ENCODE assay signal across 12 cellular contexts in the genomic region with DNA sequence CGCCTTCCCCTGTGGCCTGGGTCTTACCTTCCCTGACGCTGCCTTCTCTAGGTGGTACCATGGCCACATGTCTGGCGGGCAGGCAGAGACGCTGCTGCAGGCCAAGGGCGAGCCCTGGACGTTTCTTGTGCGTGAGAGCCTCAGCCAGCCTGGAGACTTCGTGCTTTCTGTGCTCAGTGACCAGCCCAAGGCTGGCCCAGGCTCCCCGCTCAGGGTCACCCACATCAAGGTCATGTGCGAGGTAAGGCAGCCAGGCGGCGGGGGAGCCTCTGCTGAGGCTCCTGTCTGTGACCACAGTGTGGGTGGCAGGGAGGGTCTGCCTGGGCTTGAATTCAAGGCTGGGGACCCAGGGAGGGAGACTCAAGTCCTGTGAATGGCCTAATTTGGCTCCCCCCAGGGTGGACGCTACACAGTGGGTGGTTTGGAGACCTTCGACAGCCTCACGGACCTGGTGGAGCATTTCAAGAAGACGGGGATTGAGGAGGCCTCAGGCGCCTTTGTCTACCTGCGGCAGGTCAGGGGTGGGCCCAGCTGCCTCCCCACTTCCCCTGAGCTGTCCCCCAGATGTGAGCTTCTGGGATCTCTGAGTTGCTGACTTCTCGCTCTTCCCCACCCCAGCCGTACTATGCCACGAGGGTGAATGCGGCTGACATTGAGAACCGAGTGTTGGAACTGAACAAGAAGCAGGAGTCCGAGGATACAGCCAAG. TPM values are rescaled to one million over a fixed set of nuclear protein-coding genes. Genes with fewer than 3 reads are reported as not detected.
DNase-seq lines count a peak whose midpoint lies in the region; ATAC-seq and TF ChIP-seq lines count a peak whose summit lies in the region.
"Had no signal": no experiment of that assay in that cellular context is flagged by ENCODE, and none has a peak within 500 bp of the region (broad histone marks: within the 10 kb centered on the region; RNA-seq: fewer than 3 reads in every experiment).

No MANE protein-coding gene starts in this region.

- no peaks in the 10 kb centered on the region for H3K27me3 ChIP-seq in A673 (replicated peaks; ENCODE audit: insufficient read depth, low read depth, low read length, poor library complexity)
- H3K27me3 ChIP-seq in uterus, result no peaks in the 10 kb centered on the region
- no peaks in the 10 kb centered on the region for H3K27me3 ChIP-seq in PC-9 (ENCODE audit: insufficient read depth, low read depth)

- BruUV-seq in A673 (replicated peaks; lab: Mats Ljungman, UMichigan), result no TSS peak
- BruUV-seq in PC-9 (replicated peaks; lab: Mats Ljungman, UMichigan), result no TSS peak

- H3K36me3 ChIP-seq in A673 (ENCODE audit: insufficient read depth, low read length, poor library complexity, severe bottlenecking) (no peaks in the 10 kb centered on the region), uterus (no peaks in the 10 kb centered on the region), PC-9 (ENCODE audit: low read depth) (no peaks in the 10 kb centered on the region)

- H3K27me3 Mint-ChIP-seq in activated T-cell treated with anti-CD3 and anti-CD28 coated beads, Interleukin-2, amount 50 U/mL, for 4 hours (ENCODE audit: low read depth), result no peaks in the 10 kb centered on the region
- no peaks in the 10 kb centered on the region for H3K27me3 Mint-ChIP-seq in naive thymus-derived CD8-positive, alpha-beta T cell

- H4K20me1 ChIP-seq in PC-9 (ENCODE audit: insufficient read depth), result no peaks in the 10 kb centered on the region

- H3K4me1 ChIP-seq in A673 (ENCODE audit: insufficient read depth, low read length, poor library complexity, severe bottlenecking) (peaks cover 13% of the 10 kb centered on the region), uterus (no peaks in the 10 kb centered on the region), PC-9 (replicated peaks; ENCODE audit: insufficient read depth) (peaks cover 2% of the 10 kb centered on the region)

- H3K27ac Mint-ChIP-seq in naive thymus-derived CD8-positive, alpha-beta T cell, result peak overlapping the region; percentile 93 to 99 (median 98)

- peaks cover 71% of the 10 kb centered on the region for H3K4me1 Mint-ChIP-seq in activated T-cell treated with anti-CD3 and anti-CD28 coated beads, Interleukin-2, amount 50 U/mL, for 4 hours (ENCODE audit: low read depth)
- peaks cover 51 to 93% (median 80%) of the 10 kb centered on the region in 4 donors for H3K4me1 Mint-ChIP-seq in naive thymus-derived CD8-positive, alpha-beta T cell

- CTCF ChIA-PET in A673 (lab: Charles Lee) (no interaction called here), PC-9 (lab: Charles Lee) (no interaction called here)

- no peak for TF ChIP-seq POLR2A in uterus (IDR thresholded peaks at IDR 0.05)

- no peaks in the 10 kb centered on the region for H3K9me3 Mint-ChIP-seq in activated T-cell treated with anti-CD3 and anti-CD28 coated beads, Interleukin-2, amount 50 U/mL, for 4 hours
- no peaks in the 10 kb centered on the region for H3K9me3 Mint-ChIP-seq in naive thymus-derived CD8-positive, alpha-beta T cell

- intact Hi-C loops in A673 (cut with micrococcal nuclease; ENCODE audit: unreplicated experiment), result no loop called here
- intact Hi-C loops in uterus (cut with DNase I; ENCODE audit: low total_unique reads), result no loop called here
- intact Hi-C loops in PC-9 (cut with micrococcal nuclease; ENCODE audit: unreplicated experiment), result no loop called here
- intact Hi-C loops in head of caudate nucleus (cut with DNase I), result no loop called here

- DNase-seq in A673 (ENCODE audit: low spot score), result no peak
- peak; percentile 50 for DNase-seq in GM12865 (ENCODE audit: low read depth)
- no peak for DNase-seq in activated T-cell treated with anti-CD3 and anti-CD28 coated beads, Interleukin-2, amount 50 U/mL, for 4 hours
- peak in 1 of 10 donors; percentile 63 for DNase-seq in naive thymus-derived CD8-positive, alpha-beta T cell
- no peak for DNase-seq in uterus
- no peak for DNase-seq in PC-9
- no peak for DNase-seq in head of caudate nucleus
- DNase-seq: NCI-H510A; stimulated activated CD4-positive, alpha-beta T cell treated with anti-CD3 and anti-CD28 coated beads, Interleukin-15, amount 100 ng/mL, for 24 hours had no signal

- peak overlapping the region; percentile 95 for H3K4me3 Mint-ChIP-seq in activated T-cell treated with anti-CD3 and anti-CD28 coated beads, Interleukin-2, amount 50 U/mL, for 4 hours
- peak overlapping the region; percentile 98 to 100 (median 98) for H3K4me3 Mint-ChIP-seq in naive thymus-derived CD8-positive, alpha-beta T cell

- no peak overlapping the region for H2AFZ ChIP-seq in PC-9

- H3F3A ChIP-seq in PC-9 (ENCODE audit: insufficient read depth, low read depth), result no peaks in the 10 kb centered on the region

- H3K79me2 ChIP-seq in PC-9 (ENCODE audit: low read depth), result no peaks in the 10 kb centered on the region

- no peaks in the 10 kb centered on the region for H3K9me3 ChIP-seq in A673 (ENCODE audit: low read depth, low read length, poor library complexity, severe bottlenecking)
- no peaks in the 10 kb centered on the region for H3K9me3 ChIP-seq in uterus
- H3K9me3 ChIP-seq in PC-9 (ENCODE audit: insufficient read depth, low read depth), result no peaks in the 10 kb centered on the region

- no peak overlapping the region for H3K4me3 ChIP-seq in A673 (ENCODE audit: low read depth, low read length, poor library complexity, severe bottlenecking)
- peak overlapping the region; percentile 76 for H3K4me3 ChIP-seq in GM12865 (ENCODE audit: low read depth, low read length)
- H3K4me3 ChIP-seq in uterus, result no peak overlapping the region
- H3K4me3 ChIP-seq in PC-9, result no peak overlapping the region

- no peak for ATAC-seq in activated T-cell treated with anti-CD3 and anti-CD28 coated beads, Interleukin-2, amount 50 U/mL, for 4 hours
- no peak for ATAC-seq in naive thymus-derived CD8-positive, alpha-beta T cell
- ATAC-seq in HG02852 (IDR thresholded peaks at IDR 0.05; ENCODE audit: unreplicated experiment), result no peak

- H3K4me2 ChIP-seq in PC-9, result no peak overlapping the region

- H3K9me2 ChIP-seq in PC-9 (ENCODE audit: insufficient read depth), result no peaks in the 10 kb centered on the region

- POLR2A ChIA-PET in A673 (lab: Charles Lee; ENCODE audit: low non-redundant PET) (interaction anchor here (0.9 kb wide), 1 partner anchor 11 kb away, joined by 4 read pairs; the partner anchor contains the start of gene C12orf57), PC-9 (lab: Charles Lee; ENCODE audit: unreplicated experiment) (no interaction called here)
- POLR2A ChIA-PET in naive thymus-derived CD8-positive, alpha-beta T cell (lab: Charles Lee), result interaction anchor here (1.0 to 13.5 kb wide), 8 partner anchors 9 to 342 kb away, joined by 3 to 1315 read pairs (median 4); partner anchors contain the start of genes C12orf57, ENO2, PTPN6 and RNU7-1

- TF ChIP-seq CTCF in A673 (conservative IDR thresholded peaks at IDR 0.05; ENCODE audit: low read depth, low read length) (no peak), GM12865 (IDR thresholded peaks at IDR 0.05; ENCODE audit: insufficient read depth, low read depth, low read length, missing control alignments) (no peak), uterus (IDR thresholded peaks at IDR 0.05) (no peak), PC-9 (conservative IDR thresholded peaks at IDR 0.05) (no peak)

- peaks cover 54% of the 10 kb centered on the region for H3K36me3 Mint-ChIP-seq in activated T-cell treated with anti-CD3 and anti-CD28 coated beads, Interleukin-2, amount 50 U/mL, for 4 hours (ENCODE audit: insufficient read depth)
- H3K36me3 Mint-ChIP-seq in naive thymus-derived CD8-positive, alpha-beta T cell, result peaks cover 9 to 69% (median 37%) of the 10 kb centered on the region in 3 donors

- H3K27ac ChIP-seq in A673 (ENCODE audit: low read depth, low read length, poor library complexity, severe bottlenecking) (peak overlapping the region; percentile 82), uterus (no peak overlapping the region), PC-9 (no peak overlapping the region)

RNA-seq across cellular contexts. Expression of gene PTPN6, which starts 3.8 kb away (rescaled TPM):
- total RNA-seq in A673 (2021) (2.3 and 3.3 TPM in 2 replicates), uterus (10 to 100 TPM in 2 of 4 donors, under 1 TPM in 2; 0.59 to 19.8 (median 5.9) TPM), PC-9 (2021) (84.1 and 92.7 TPM in 2 replicates)
- 100 to 1,000 TPM; 309 to 404 (median 401) TPM for total RNA-seq in activated T-cell treated with anti-CD3 and anti-CD28 coated beads, Interleukin-2, amount 50 U/mL, for 4 hours
- total RNA-seq in naive thymus-derived CD8-positive, alpha-beta T cell, result 100 to 1,000 TPM; 235 to 247 TPM
- polyA plus RNA-seq in naive thymus-derived CD8-positive, alpha-beta T cell, result 100 to 1,000 TPM; 182 to 425 (median 260) TPM
- polyA plus RNA-seq: neural cell had no signal

RNA-seq across cellular contexts. Expression of gene C12orf57, which starts 11.1 kb away (rescaled TPM):
- total RNA-seq in A673 (2021) (226 and 260 TPM in 2 replicates), uterus (1,000 to 10,000 TPM in 2 of 4 donors, 100 to 1,000 TPM in 2; 259 to 2,496 (median 1,289) TPM), PC-9 (2021) (198 and 218 TPM in 2 replicates)
- total RNA-seq in activated T-cell treated with anti-CD3 and anti-CD28 coated beads, Interleukin-2, amount 50 U/mL, for 4 hours, result 100 to 1,000 TPM; 180 to 190 (median 184) TPM
- total RNA-seq in naive thymus-derived CD8-positive, alpha-beta T cell, result 100 to 1,000 TPM; 518 to 519 TPM
- polyA plus RNA-seq in naive thymus-derived CD8-positive, alpha-beta T cell, result 100 to 1,000 TPM; 329 to 399 (median 366) TPM

RNA-seq across cellular contexts. Expression of gene RNU7-1, which starts 11.3 kb away (rescaled TPM):
- total RNA-seq in A673 (2021), result not detected in 2 replicates
- not detected for total RNA-seq in activated T-cell treated with anti-CD3 and anti-CD28 coated beads, Interleukin-2, amount 50 U/mL, for 4 hours
- total RNA-seq in naive thymus-derived CD8-positive, alpha-beta T cell, result not detected
- not detected for polyA plus RNA-seq in naive thymus-derived CD8-positive, alpha-beta T cell
- total RNA-seq in uterus, result not detected
- not detected in 2 replicates for total RNA-seq in PC-9 (2021)
- polyA plus RNA-seq: BJ, neural cell had no signal

RNA-seq across cellular contexts. Expression of gene PHB2, which starts 15.6 kb away (rescaled TPM):
- total RNA-seq in A673 (2021) (340 and 351 TPM in 2 replicates), uterus (100 to 1,000 TPM; 129 to 167 (median 145) TPM), PC-9 (2021) (384 and 386 TPM in 2 replicates)
- total RNA-seq in activated T-cell treated with anti-CD3 and anti-CD28 coated beads, Interleukin-2, amount 50 U/mL, for 4 hours, result 100 to 1,000 TPM; 619 to 718 (median 635) TPM
- total RNA-seq in naive thymus-derived CD8-positive, alpha-beta T cell, result 100 to 1,000 TPM; 159 to 173 TPM
- 100 to 1,000 TPM in 2 of 3 donors, 10 to 100 TPM in 1; 97.0 to 115 (median 108) TPM for polyA plus RNA-seq in naive thymus-derived CD8-positive, alpha-beta T cell

RNA-seq across cellular contexts. Expression of gene EMG1, which starts 15.8 kb away (rescaled TPM):
- total RNA-seq in A673 (2021) (83.0 and 92.3 TPM in 2 replicates), uterus (10 to 100 TPM; 25.9 to 62.8 (median 44.0) TPM), PC-9 (2021) (84.5 and 96.5 TPM in 2 replicates)
- total RNA-seq in activated T-cell treated with anti-CD3 and anti-CD28 coated beads, Interleukin-2, amount 50 U/mL, for 4 hours, result 100 to 1,000 TPM; 215 to 254 (median 223) TPM
- total RNA-seq in naive thymus-derived CD8-positive, alpha-beta T cell, result 10 to 100 TPM; 71.1 to 72.5 TPM
- 10 to 100 TPM; 59.7 to 66.4 (median 64.7) TPM for polyA plus RNA-seq in naive thymus-derived CD8-positive, alpha-beta T cell
